Comparison of ENCODE assay signal across 1 cellular context in the genomic region with DNA sequence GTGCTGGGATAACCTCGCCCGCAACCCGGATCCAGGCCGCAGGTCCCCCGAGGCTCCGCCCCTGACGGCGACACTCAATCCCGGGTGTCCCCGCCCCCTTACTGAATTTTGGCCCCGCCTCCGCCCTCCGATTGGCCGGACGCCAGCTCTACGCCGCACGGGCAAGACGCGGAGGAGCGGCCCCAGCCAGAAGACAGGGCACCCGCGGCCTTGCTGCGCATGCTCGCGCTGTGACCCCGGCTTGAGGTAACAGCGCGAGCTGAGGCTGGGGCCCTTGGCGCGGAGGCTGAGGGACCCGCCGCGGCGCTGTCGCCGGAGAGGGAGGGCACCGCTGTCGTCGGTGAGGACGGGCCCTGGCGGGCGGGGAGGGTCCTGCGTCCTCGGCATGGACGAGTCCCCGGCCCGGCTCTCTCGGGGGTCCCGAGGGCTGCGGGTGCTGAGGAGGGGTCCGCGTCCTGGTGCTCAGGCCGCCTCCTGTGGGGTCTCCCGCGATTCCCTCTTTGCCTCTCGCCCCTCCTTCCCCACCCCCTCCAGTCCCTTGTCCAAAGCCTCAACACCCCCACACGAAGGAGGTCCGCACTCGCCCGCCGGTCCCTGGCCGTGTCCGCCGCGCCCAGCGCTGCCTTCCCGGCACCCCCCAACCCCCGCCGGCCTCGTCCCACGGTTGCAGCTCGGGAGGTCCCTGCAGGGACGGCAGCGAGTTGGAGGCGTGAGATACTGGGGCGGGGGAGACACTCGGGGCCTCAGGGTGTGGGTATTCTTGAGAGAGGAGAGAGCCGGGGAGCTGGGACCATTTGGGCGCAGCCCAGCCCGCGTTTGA.
TF ChIP-seq lines count a peak whose summit lies in the region.

A gene with protein sequence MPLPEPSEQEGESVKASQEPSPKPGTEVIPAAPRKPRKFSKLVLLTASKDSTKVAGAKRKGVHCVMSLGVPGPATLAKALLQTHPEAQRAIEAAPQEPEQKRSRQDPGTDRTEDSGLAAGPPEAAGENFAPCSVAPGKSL (plus strand): TSS at position 189 of the 820 bp plus-strand sequence. CDS start 13,235 bp downstream, outside the sequence.

TF ChIP-seq in K562, 482 proteins besides CTCF, POLR2A, EP300 and RAD21 (continued from another document and continues in another):
- TF ChIP-seq JUND (IDR thresholded peaks at IDR 0.05; ENCODE audit: borderline replicate concordance, low read depth, low read length) (no peak), JUND (tag; IDR thresholded peaks at IDR 0.05; ENCODE audit: borderline replicate concordance, low read depth, low read length) (no peak; the same call in 2 of the 3 replicates), MTA2 (IDR thresholded peaks at IDR 0.05; ENCODE audit: low read depth) (no peak), HIVEP1 (CRISPR knock-in tag; IDR thresholded peaks at IDR 0.05) (no peak), SRSF7 (optimal IDR thresholded peaks at IDR 0.05; ENCODE audit: low read depth, low read length) (no peak), GATA2 (CRISPR knock-in tag; IDR thresholded peaks at IDR 0.05) (no peak), PTBP1 (IDR thresholded peaks at IDR 0.05; ENCODE audit: low read depth, low read length) (no peak), ZC3H8 (IDR thresholded peaks at IDR 0.05) (no peak), POLR2G (IDR thresholded peaks at IDR 0.05; ENCODE audit: low read depth, low read length) (peak; percentile 92), ZNF316 (IDR thresholded peaks at IDR 0.05) (no peak), SMAD1 (IDR thresholded peaks at IDR 0.05; ENCODE audit: low read depth, low read length, partially characterized antibody) (peak; percentile 9), POLR3A (IDR thresholded peaks at IDR 0.05; ENCODE audit: borderline replicate concordance, extremely low read depth, insufficient read depth, insufficient read length) (no peak), DMBX1 (CRISPR knock-in tag; IDR thresholded peaks at IDR 0.05; ENCODE audit: borderline replicate concordance) (no peak), RUNX1 (IDR thresholded peaks at IDR 0.05; ENCODE audit: low read depth) (no peak), CREB1 (IDR thresholded peaks at IDR 0.05) (peak; percentile 35; the same call in 1 of the 2 replicates), CREB1 (CRISPR knock-in tag; IDR thresholded peaks at IDR 0.05) (peak; percentile 78), ESRRB (CRISPR knock-in tag; IDR thresholded peaks at IDR 0.05; ENCODE audit: borderline replicate concordance) (no peak), POLR3G (IDR thresholded peaks at IDR 0.05; ENCODE audit: extremely low read depth, insufficient read length, insufficient replicate concordance) (no peak), MTF1 (CRISPR knock-in tag; IDR thresholded peaks at IDR 0.05; ENCODE audit: borderline replicate concordance) (no peak), FOXA3 (CRISPR knock-in tag; conservative IDR thresholded peaks at IDR 0.05 in 1 of 2, IDR thresholded peaks at IDR 0.05 in 1 of 2) (no peak), DNMT1 (IDR thresholded peaks at IDR 0.05) (no peak), CBX5 (IDR thresholded peaks at IDR 0.05; ENCODE audit: borderline replicate concordance, low read depth) (no peak), SIX5 (IDR thresholded peaks at IDR 0.05; ENCODE audit: borderline replicate concordance in 1 of 2, insufficient read depth in 1 of 2, low read depth in 1 of 2, low read length in 2 of 2) (no peak), ZNF354B (CRISPR knock-in tag; IDR thresholded peaks at IDR 0.05) (no peak), HDAC3 (IDR thresholded peaks at IDR 0.05; ENCODE audit: borderline replicate concordance, partially characterized antibody) (no peak), ZBTB17 (CRISPR knock-in tag; IDR thresholded peaks at IDR 0.05) (0 out of 2 replicates have a peak, but pooled peaks have one; percentile 28)
- TF ChIP-seq, protein P1, sequence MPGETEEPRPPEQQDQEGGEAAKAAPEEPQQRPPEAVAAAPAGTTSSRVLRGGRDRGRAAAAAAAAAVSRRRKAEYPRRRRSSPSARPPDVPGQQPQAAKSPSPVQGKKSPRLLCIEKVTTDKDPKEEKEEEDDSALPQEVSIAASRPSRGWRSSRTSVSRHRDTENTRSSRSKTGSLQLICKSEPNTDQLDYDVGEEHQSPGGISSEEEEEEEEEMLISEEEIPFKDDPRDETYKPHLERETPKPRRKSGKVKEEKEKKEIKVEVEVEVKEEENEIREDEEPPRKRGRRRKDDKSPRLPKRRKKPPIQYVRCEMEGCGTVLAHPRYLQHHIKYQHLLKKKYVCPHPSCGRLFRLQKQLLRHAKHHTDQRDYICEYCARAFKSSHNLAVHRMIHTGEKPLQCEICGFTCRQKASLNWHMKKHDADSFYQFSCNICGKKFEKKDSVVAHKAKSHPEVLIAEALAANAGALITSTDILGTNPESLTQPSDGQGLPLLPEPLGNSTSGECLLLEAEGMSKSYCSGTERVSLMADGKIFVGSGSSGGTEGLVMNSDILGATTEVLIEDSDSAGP (CRISPR knock-in tag; IDR thresholded peaks at IDR 0.05) = no peak
- TF ChIP-seq, protein P2, sequence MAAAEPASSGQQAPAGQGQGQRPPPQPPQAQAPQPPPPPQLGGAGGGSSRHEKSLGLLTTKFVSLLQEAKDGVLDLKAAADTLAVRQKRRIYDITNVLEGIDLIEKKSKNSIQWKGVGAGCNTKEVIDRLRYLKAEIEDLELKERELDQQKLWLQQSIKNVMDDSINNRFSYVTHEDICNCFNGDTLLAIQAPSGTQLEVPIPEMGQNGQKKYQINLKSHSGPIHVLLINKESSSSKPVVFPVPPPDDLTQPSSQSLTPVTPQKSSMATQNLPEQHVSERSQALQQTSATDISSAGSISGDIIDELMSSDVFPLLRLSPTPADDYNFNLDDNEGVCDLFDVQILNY (CRISPR knock-in tag; IDR thresholded peaks at IDR 0.05) = 0 out of 2 replicates have a peak, but pooled peaks have one; percentile 44
- TF ChIP-seq, protein P3, sequence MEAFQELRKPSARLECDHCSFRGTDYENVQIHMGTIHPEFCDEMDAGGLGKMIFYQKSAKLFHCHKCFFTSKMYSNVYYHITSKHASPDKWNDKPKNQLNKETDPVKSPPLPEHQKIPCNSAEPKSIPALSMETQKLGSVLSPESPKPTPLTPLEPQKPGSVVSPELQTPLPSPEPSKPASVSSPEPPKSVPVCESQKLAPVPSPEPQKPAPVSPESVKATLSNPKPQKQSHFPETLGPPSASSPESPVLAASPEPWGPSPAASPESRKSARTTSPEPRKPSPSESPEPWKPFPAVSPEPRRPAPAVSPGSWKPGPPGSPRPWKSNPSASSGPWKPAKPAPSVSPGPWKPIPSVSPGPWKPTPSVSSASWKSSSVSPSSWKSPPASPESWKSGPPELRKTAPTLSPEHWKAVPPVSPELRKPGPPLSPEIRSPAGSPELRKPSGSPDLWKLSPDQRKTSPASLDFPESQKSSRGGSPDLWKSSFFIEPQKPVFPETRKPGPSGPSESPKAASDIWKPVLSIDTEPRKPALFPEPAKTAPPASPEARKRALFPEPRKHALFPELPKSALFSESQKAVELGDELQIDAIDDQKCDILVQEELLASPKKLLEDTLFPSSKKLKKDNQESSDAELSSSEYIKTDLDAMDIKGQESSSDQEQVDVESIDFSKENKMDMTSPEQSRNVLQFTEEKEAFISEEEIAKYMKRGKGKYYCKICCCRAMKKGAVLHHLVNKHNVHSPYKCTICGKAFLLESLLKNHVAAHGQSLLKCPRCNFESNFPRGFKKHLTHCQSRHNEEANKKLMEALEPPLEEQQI (IDR thresholded peaks at IDR 0.05) = no peak
- TF ChIP-seq, protein P4, sequence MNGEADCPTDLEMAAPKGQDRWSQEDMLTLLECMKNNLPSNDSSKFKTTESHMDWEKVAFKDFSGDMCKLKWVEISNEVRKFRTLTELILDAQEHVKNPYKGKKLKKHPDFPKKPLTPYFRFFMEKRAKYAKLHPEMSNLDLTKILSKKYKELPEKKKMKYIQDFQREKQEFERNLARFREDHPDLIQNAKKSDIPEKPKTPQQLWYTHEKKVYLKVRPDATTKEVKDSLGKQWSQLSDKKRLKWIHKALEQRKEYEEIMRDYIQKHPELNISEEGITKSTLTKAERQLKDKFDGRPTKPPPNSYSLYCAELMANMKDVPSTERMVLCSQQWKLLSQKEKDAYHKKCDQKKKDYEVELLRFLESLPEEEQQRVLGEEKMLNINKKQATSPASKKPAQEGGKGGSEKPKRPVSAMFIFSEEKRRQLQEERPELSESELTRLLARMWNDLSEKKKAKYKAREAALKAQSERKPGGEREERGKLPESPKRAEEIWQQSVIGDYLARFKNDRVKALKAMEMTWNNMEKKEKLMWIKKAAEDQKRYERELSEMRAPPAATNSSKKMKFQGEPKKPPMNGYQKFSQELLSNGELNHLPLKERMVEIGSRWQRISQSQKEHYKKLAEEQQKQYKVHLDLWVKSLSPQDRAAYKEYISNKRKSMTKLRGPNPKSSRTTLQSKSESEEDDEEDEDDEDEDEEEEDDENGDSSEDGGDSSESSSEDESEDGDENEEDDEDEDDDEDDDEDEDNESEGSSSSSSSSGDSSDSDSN (IDR thresholded peaks at IDR 0.05; ENCODE audit: borderline replicate concordance in 1 of 2, low read depth in 2 of 2, low read length in 2 of 2) = peak; percentile 31 to 39; a peak in 1 of 4 replicates
- TF ChIP-seq, protein P5, sequence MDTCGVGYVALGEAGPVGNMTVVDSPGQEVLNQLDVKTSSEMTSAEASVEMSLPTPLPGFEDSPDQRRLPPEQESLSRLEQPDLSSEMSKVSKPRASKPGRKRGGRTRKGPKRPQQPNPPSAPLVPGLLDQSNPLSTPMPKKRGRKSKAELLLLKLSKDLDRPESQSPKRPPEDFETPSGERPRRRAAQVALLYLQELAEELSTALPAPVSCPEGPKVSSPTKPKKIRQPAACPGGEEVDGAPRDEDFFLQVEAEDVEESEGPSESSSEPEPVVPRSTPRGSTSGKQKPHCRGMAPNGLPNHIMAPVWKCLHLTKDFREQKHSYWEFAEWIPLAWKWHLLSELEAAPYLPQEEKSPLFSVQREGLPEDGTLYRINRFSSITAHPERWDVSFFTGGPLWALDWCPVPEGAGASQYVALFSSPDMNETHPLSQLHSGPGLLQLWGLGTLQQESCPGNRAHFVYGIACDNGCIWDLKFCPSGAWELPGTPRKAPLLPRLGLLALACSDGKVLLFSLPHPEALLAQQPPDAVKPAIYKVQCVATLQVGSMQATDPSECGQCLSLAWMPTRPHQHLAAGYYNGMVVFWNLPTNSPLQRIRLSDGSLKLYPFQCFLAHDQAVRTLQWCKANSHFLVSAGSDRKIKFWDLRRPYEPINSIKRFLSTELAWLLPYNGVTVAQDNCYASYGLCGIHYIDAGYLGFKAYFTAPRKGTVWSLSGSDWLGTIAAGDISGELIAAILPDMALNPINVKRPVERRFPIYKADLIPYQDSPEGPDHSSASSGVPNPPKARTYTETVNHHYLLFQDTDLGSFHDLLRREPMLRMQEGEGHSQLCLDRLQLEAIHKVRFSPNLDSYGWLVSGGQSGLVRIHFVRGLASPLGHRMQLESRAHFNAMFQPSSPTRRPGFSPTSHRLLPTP (IDR thresholded peaks at IDR 0.05; ENCODE audit: borderline replicate concordance, extremely low read depth, insufficient read length) = no peak
- TF ChIP-seq, protein P6, sequence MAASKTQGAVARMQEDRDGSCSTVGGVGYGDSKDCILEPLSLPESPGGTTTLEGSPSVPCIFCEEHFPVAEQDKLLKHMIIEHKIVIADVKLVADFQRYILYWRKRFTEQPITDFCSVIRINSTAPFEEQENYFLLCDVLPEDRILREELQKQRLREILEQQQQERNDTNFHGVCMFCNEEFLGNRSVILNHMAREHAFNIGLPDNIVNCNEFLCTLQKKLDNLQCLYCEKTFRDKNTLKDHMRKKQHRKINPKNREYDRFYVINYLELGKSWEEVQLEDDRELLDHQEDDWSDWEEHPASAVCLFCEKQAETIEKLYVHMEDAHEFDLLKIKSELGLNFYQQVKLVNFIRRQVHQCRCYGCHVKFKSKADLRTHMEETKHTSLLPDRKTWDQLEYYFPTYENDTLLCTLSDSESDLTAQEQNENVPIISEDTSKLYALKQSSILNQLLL (CRISPR knock-in tag; IDR thresholded peaks at IDR 0.05; ENCODE audit: borderline replicate concordance) = no peak
- TF ChIP-seq, protein P7, sequence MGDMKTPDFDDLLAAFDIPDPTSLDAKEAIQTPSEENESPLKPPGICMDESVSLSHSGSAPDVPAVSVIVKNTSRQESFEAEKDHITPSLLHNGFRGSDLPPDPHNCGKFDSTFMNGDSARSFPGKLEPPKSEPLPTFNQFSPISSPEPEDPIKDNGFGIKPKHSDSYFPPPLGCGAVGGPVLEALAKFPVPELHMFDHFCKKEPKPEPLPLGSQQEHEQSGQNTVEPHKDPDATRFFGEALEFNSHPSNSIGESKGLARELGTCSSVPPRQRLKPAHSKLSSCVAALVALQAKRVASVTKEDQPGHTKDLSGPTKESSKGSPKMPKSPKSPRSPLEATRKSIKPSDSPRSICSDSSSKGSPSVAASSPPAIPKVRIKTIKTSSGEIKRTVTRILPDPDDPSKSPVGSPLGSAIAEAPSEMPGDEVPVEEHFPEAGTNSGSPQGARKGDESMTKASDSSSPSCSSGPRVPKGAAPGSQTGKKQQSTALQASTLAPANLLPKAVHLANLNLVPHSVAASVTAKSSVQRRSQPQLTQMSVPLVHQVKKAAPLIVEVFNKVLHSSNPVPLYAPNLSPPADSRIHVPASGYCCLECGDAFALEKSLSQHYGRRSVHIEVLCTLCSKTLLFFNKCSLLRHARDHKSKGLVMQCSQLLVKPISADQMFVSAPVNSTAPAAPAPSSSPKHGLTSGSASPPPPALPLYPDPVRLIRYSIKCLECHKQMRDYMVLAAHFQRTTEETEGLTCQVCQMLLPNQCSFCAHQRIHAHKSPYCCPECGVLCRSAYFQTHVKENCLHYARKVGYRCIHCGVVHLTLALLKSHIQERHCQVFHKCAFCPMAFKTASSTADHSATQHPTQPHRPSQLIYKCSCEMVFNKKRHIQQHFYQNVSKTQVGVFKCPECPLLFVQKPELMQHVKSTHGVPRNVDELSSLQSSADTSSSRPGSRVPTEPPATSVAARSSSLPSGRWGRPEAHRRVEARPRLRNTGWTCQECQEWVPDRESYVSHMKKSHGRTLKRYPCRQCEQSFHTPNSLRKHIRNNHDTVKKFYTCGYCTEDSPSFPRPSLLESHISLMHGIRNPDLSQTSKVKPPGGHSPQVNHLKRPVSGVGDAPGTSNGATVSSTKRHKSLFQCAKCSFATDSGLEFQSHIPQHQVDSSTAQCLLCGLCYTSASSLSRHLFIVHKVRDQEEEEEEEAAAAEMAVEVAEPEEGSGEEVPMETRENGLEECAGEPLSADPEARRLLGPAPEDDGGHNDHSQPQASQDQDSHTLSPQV (IDR thresholded peaks at IDR 0.05) = no peak
